ENCODE assay signal across 11 cellular contexts in the genomic region with DNA sequence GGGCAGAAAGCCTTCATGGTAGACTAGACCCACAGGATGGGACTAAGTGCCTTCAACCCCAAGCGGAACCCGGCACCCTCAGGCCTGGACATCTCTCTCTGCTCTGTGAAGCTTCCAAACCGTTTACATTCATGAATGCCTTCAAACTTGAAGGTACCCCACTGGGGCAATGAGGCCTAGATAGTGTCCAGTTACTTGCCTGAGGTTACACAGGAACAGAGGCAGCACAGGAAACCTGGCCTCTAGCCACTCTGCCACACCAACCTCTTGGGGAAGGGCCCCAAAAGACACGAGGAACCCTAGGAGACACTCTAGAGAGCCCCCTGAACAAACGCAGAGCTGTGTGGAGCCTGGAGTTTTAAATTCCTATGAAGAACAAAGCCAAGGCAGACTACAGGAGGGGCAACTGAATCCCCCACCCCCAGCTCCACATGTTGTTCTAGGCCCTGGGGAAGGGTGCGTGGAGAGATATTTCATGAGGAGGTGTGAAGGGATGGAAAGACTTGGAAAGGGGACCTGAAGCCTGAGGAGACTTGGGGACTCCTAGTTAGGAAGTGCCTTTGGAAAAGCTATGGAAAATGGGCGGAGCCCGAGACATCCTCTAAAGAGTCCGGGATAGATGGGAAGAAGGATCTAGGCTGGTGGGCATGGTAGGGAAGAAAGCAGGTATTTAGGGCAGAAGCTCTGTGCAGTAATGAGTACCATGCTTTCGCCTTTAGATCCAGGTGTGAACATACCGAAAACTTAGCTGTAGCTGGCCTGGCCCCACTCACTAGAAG. TPM values are rescaled to one million over a fixed set of nuclear protein-coding genes. Genes with fewer than 3 reads are reported as not detected.
DNase-seq lines count a peak whose midpoint lies in the region; ATAC-seq and TF ChIP-seq lines count a peak whose summit lies in the region.
"Had no signal": no experiment of that assay in that cellular context is flagged by ENCODE, and none has a peak within 500 bp of the region (broad histone marks: within the 10 kb centered on the region; RNA-seq: fewer than 3 reads in every experiment).

No MANE protein-coding gene starts in this region.

- peak; percentile 3 for DNase-seq in stimulated activated CD4-positive, alpha-beta T cell treated with anti-CD3 and anti-CD28 coated beads, Interleukin-15, amount 100 ng/mL, for 24 hours
- DNase-seq in stimulated activated CD4-positive, alpha-beta T cell treated with anti-CD3 and anti-CD28 coated beads, Interleukin-4, amount 100 ng/mL, for 24 hours: no peak
- DNase-seq in Karpas-422 (no peak), right atrium auricular region (ENCODE audit: low spot score) (no peak), caudate nucleus (lab: John Stamatoyannopoulos, UW) (no peak)
- no peak for DNase-seq in activated T-helper 2 cell treated with anti-CD3 and anti-CD28 coated beads, Interferon-gamma antibody, Interleukin-2, Interleukin-4, amounts not matched to agents 10 μg/mL and 5 μg/mL and 100 μg/mL, durations not matched to agents 14 hours and 24 hours and 36 hours (ENCODE audit: low spot score)

- H3K27me3 ChIP-seq in Karpas-422 (ENCODE audit: low read length) (no peaks in the 10 kb centered on the region), right atrium auricular region (no peaks in the 10 kb centered on the region)
- H3K27me3 ChIP-seq: body of pancreas had no signal

- no peak overlapping the region for H3K4me3 ChIP-seq in Karpas-422 (ENCODE audit: low read length)
- no peak overlapping the region for H3K4me3 ChIP-seq in right atrium auricular region
- H3K4me3 ChIP-seq: body of pancreas had no signal

- no peaks in the 10 kb centered on the region for H4K20me1 ChIP-seq in Karpas-422 (ENCODE audit: insufficient read depth, low read depth, low read length)

- H3K27ac ChIP-seq in Karpas-422 (ENCODE audit: low read length): no peak overlapping the region
- no peak overlapping the region for H3K27ac ChIP-seq in right atrium auricular region
- no peak overlapping the region for H3K27ac ChIP-seq in caudate nucleus (ENCODE audit: low read depth, low read length)
- H3K27ac ChIP-seq: HL-60 had no signal

- no peak for ATAC-seq in stimulated activated memory B cell treated with anti-CD40 and anti-IgM and Interleukin-4, amounts not matched to agents 10 μg/mL and 1 μg/mL and 100 μg/mL, for 72 hours
- ATAC-seq in GM18520 (IDR thresholded peaks at IDR 0.05; ENCODE audit: unreplicated experiment): no peak

- peaks cover 41% of the 10 kb centered on the region for H3K4me1 Mint-ChIP-seq in activated T-helper 2 cell treated with anti-CD3 and anti-CD28 coated beads, Interferon-gamma antibody, Interleukin-2, Interleukin-4, amounts not matched to agents 10 μg/mL and 5 μg/mL and 100 μg/mL, durations not matched to agents 14 hours and 24 hours and 36 hours (ENCODE audit: low read depth)
- H3K4me1 Mint-ChIP-seq in stimulated activated memory B cell treated with anti-CD40 and anti-IgM and Interleukin-4, amounts not matched to agents 10 μg/mL and 1 μg/mL and 100 μg/mL, for 72 hours: peaks cover 44% of the 10 kb centered on the region

- H3K9ac ChIP-seq in Karpas-422 (ENCODE audit: low read length): no peak overlapping the region

- H3K9me3 Mint-ChIP-seq in activated T-helper 2 cell treated with anti-CD3 and anti-CD28 coated beads, Interferon-gamma antibody, Interleukin-2, Interleukin-4, amounts not matched to agents 10 μg/mL and 5 μg/mL and 100 μg/mL, durations not matched to agents 14 hours and 24 hours and 36 hours: no peaks in the 10 kb centered on the region
- no peaks in the 10 kb centered on the region for H3K9me3 Mint-ChIP-seq in stimulated activated memory B cell treated with anti-CD40 and anti-IgM and Interleukin-4, amounts not matched to agents 10 μg/mL and 1 μg/mL and 100 μg/mL, for 72 hours

- no peaks in the 10 kb centered on the region for H3K79me2 ChIP-seq in Karpas-422 (ENCODE audit: low read length)

- peaks cover 31% of the 10 kb centered on the region for H3K4me1 ChIP-seq in Karpas-422 (ENCODE audit: low read length)
- peaks cover 0 to 21% of the 10 kb centered on the region in 2 donors for H3K4me1 ChIP-seq in right atrium auricular region

- no peaks in the 10 kb centered on the region for H3K27me3 Mint-ChIP-seq in activated T-helper 2 cell treated with anti-CD3 and anti-CD28 coated beads, Interferon-gamma antibody, Interleukin-2, Interleukin-4, amounts not matched to agents 10 μg/mL and 5 μg/mL and 100 μg/mL, durations not matched to agents 14 hours and 24 hours and 36 hours (ENCODE audit: low read depth)
- peaks cover 6% of the 10 kb centered on the region for H3K27me3 Mint-ChIP-seq in stimulated activated memory B cell treated with anti-CD40 and anti-IgM and Interleukin-4, amounts not matched to agents 10 μg/mL and 1 μg/mL and 100 μg/mL, for 72 hours

- no peak overlapping the region for H3K27ac Mint-ChIP-seq in activated T-helper 2 cell treated with anti-CD3 and anti-CD28 coated beads, Interferon-gamma antibody, Interleukin-2, Interleukin-4, amounts not matched to agents 10 μg/mL and 5 μg/mL and 100 μg/mL, durations not matched to agents 14 hours and 24 hours and 36 hours
- H3K27ac Mint-ChIP-seq in stimulated activated memory B cell treated with anti-CD40 and anti-IgM and Interleukin-4, amounts not matched to agents 10 μg/mL and 1 μg/mL and 100 μg/mL, for 72 hours: peak overlapping the region; percentile 72

- intact Hi-C loops in activated T-helper 2 cell treated with anti-CD3 and anti-CD28 coated beads, Interferon-gamma antibody, Interleukin-2, Interleukin-4, amounts not matched to agents 10 μg/mL and 5 μg/mL and 100 μg/mL, durations not matched to agents 14 hours and 24 hours and 36 hours (cut with micrococcal nuclease): loop anchor here (10.0 kb wide), 1 partner anchor 832 kb away; no protein-coding TSS in a partner anchor

- peak overlapping the region; percentile 2 for H3K4me2 ChIP-seq in Karpas-422 (ENCODE audit: low read depth, low read length, poor library complexity, severe bottlenecking)

- peak overlapping the region; percentile 91 for H3K4me3 Mint-ChIP-seq in activated T-helper 2 cell treated with anti-CD3 and anti-CD28 coated beads, Interferon-gamma antibody, Interleukin-2, Interleukin-4, amounts not matched to agents 10 μg/mL and 5 μg/mL and 100 μg/mL, durations not matched to agents 14 hours and 24 hours and 36 hours (ENCODE audit: low read depth)
- no peak overlapping the region for H3K4me3 Mint-ChIP-seq in stimulated activated memory B cell treated with anti-CD40 and anti-IgM and Interleukin-4, amounts not matched to agents 10 μg/mL and 1 μg/mL and 100 μg/mL, for 72 hours

- no peaks in the 10 kb centered on the region for H3K36me3 Mint-ChIP-seq in activated T-helper 2 cell treated with anti-CD3 and anti-CD28 coated beads, Interferon-gamma antibody, Interleukin-2, Interleukin-4, amounts not matched to agents 10 μg/mL and 5 μg/mL and 100 μg/mL, durations not matched to agents 14 hours and 24 hours and 36 hours (ENCODE audit: low read depth)
- H3K36me3 Mint-ChIP-seq in stimulated activated memory B cell treated with anti-CD40 and anti-IgM and Interleukin-4, amounts not matched to agents 10 μg/mL and 1 μg/mL and 100 μg/mL, for 72 hours: no peaks in the 10 kb centered on the region
- H3K36me3 Mint-ChIP-seq: CD14-positive monocyte had no signal

- H2AFZ ChIP-seq in Karpas-422 (ENCODE audit: low read length): no peak overlapping the region

- H3K9me3 ChIP-seq in Karpas-422 (ENCODE audit: low read length) (no peaks in the 10 kb centered on the region), right atrium auricular region (no peaks in the 10 kb centered on the region)
- H3K9me3 ChIP-seq: body of pancreas had no signal

- TF ChIP-seq CTCF in right atrium auricular region (IDR thresholded peaks at IDR 0.05): no peak

- H3K9me2 ChIP-seq in Karpas-422 (replicated peaks; ENCODE audit: insufficient read depth, low read length): no peaks in the 10 kb centered on the region

- H3K36me3 ChIP-seq in Karpas-422 (ENCODE audit: insufficient read depth, low read length): no peaks in the 10 kb centered on the region
- H3K36me3 ChIP-seq in right atrium auricular region: no peaks in the 10 kb centered on the region

RNA-seq across cellular contexts. Expression of a gene that starts 14.8 kb away (rescaled TPM):
- 19.6 and 36.9 TPM in 2 replicates for total RNA-seq in Karpas-422 (2014; rRNA removed; shearing (Covaris generic); ENCODE audit: low replicate concordance)
- 18.2 and 20.8 TPM in 2 replicates for total RNA-seq in activated T-helper 2 cell treated with anti-CD3 and anti-CD28 coated beads, Interferon-gamma antibody, Interleukin-2, Interleukin-4, amounts not matched to agents 10 μg/mL and 5 μg/mL and 100 μg/mL, durations not matched to agents 14 hours and 24 hours and 36 hours
- total RNA-seq in right atrium auricular region: 1 to 10 TPM; 7.6 to 9.3 TPM
